14 cellular contexts compared by ENCODE assay signal in the genomic region with DNA sequence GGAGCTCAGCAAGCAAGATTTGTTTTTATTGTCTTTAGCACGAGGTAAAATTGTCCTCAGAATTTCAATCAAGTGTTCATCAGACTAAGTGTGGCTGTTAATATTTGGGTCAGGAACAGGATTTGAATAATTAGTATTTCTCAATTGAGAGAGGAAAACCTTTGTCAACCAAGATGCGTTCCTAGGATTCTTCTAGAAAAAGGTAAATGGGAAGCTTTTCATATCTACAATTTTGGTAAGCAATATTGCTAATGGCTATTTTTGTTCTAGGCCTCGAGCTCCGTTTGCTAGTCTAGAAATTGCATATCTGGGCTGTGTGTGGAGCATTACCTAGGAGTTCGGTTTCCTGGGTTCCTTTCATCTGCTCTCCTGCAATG. TPM values are rescaled to one million over a fixed set of nuclear protein-coding genes. Genes with fewer than 3 reads are reported as not detected.
DNase-seq lines count a peak whose midpoint lies in the region; ATAC-seq and TF ChIP-seq lines count a peak whose summit lies in the region.
"Had no signal": no experiment of that assay in that cellular context is flagged by ENCODE, and none has a peak within 500 bp of the region (broad histone marks: within the 10 kb centered on the region; RNA-seq: fewer than 3 reads in every experiment).

No MANE protein-coding gene starts in this region.

- H3K27me3 ChIP-seq in adipocyte (replicated peaks; ENCODE audit: control insufficient read depth, insufficient read depth, low read length) (no peaks in the 10 kb centered on the region), thoracic aorta (replicated peaks; ENCODE audit: insufficient read depth) (no peaks in the 10 kb centered on the region)

- H3K4me1 ChIP-seq in adipocyte (ENCODE audit: control insufficient read depth, insufficient read depth, low read length) = peaks cover 62% of the 10 kb centered on the region
- peaks cover 29 to 36% of the 10 kb centered on the region in 2 donors for H3K4me1 ChIP-seq in thoracic aorta (ENCODE audit: control insufficient read depth in 1 of 2, low read depth in 2 of 2)

- no peak for ATAC-seq in activated T-cell treated with anti-CD3 and anti-CD28 coated beads, Interleukin-2, amount 50 U/mL, for 72 hours (replicated peaks in 1 of 2)
- ATAC-seq in activated T-cell treated with anti-CD3 and anti-CD28 coated beads, Interleukin-2, amount 50 U/mL, for 4 hours = no peak
- ATAC-seq in memory B cell (ENCODE audit: low read depth) = no peak
- no peak for ATAC-seq in thoracic aorta (ENCODE audit: insufficient number of reproducible peaks, low FRiP score, low read depth)
- no peak for ATAC-seq in GM19397 (IDR thresholded peaks at IDR 0.05; ENCODE audit: unreplicated experiment)

- DNase-seq in activated T-cell treated with anti-CD3 and anti-CD28 coated beads, Interleukin-2, amount 50 U/mL, for 72 hours = no peak
- no peak for DNase-seq in activated T-cell treated with anti-CD3 and anti-CD28 coated beads, Interleukin-2, amount 50 U/mL, for 4 hours
- no peak for DNase-seq in adipocyte (ENCODE audit: low read depth)
- no peak for DNase-seq in memory B cell (ENCODE audit: low spot score in 2 of 2)
- no peak for DNase-seq in thoracic aorta (ENCODE audit: low spot score)
- no peak for DNase-seq in NCI-H1436 (lab: John Stamatoyannopoulos, UW)
- no peak for DNase-seq in effector CD4-positive, alpha-beta T cell
- DNase-seq: GF-D8; GOT3; Karpas-422; stimulated activated CD4-positive, alpha-beta T cell treated with anti-CD3 and anti-CD28 coated beads, Interleukin-15, amount 100 ng/mL, for 24 hours; stimulated activated naive CD4-positive, alpha-beta T cell; SW 1271 had no signal

- peak overlapping the region; percentile 35 for H3K9ac ChIP-seq in adipocyte (ENCODE audit: low read length)

- H3K36me3 ChIP-seq in adipocyte (ENCODE audit: control insufficient read depth, insufficient read depth, low read length, severe bottlenecking) (peaks cover 39% of the 10 kb centered on the region), thoracic aorta (peaks cover 22% of the 10 kb centered on the region)

- H3K27ac Mint-ChIP-seq in activated T-cell treated with anti-CD3 and anti-CD28 coated beads, Interleukin-2, amount 50 U/mL, for 72 hours = peak overlapping the region; percentile 9
- peak overlapping the region; percentile 61 for H3K27ac Mint-ChIP-seq in memory B cell

- H3K36me3 Mint-ChIP-seq in activated T-cell treated with anti-CD3 and anti-CD28 coated beads, Interleukin-2, amount 50 U/mL, for 72 hours (ENCODE audit: insufficient read depth in 2 of 2) = peaks cover 9 to 18% of the 10 kb centered on the region in 2 donors
- peaks cover 26% of the 10 kb centered on the region for H3K36me3 Mint-ChIP-seq in activated T-cell treated with anti-CD3 and anti-CD28 coated beads, Interleukin-2, amount 50 U/mL, for 4 hours (ENCODE audit: insufficient read depth)
- H3K36me3 Mint-ChIP-seq in memory B cell = peaks cover 13% of the 10 kb centered on the region

- peak overlapping the region; percentile 31 to 99 for H3K27ac ChIP-seq in thoracic aorta

- no peaks in the 10 kb centered on the region for H3K9me3 Mint-ChIP-seq in activated T-cell treated with anti-CD3 and anti-CD28 coated beads, Interleukin-2, amount 50 U/mL, for 72 hours
- no peaks in the 10 kb centered on the region for H3K9me3 Mint-ChIP-seq in activated T-cell treated with anti-CD3 and anti-CD28 coated beads, Interleukin-2, amount 50 U/mL, for 4 hours
- no peaks in the 10 kb centered on the region for H3K9me3 Mint-ChIP-seq in memory B cell

- H3K4me3 ChIP-seq in adipocyte (ENCODE audit: low read length) (no peak overlapping the region), thoracic aorta (no peak overlapping the region)

- no peak overlapping the region for H3K4me3 Mint-ChIP-seq in activated T-cell treated with anti-CD3 and anti-CD28 coated beads, Interleukin-2, amount 50 U/mL, for 72 hours
- H3K4me3 Mint-ChIP-seq in activated T-cell treated with anti-CD3 and anti-CD28 coated beads, Interleukin-2, amount 50 U/mL, for 4 hours = no peak overlapping the region
- H3K4me3 Mint-ChIP-seq in memory B cell = no peak overlapping the region

- peaks cover 65% of the 10 kb centered on the region for H3K4me1 Mint-ChIP-seq in activated T-cell treated with anti-CD3 and anti-CD28 coated beads, Interleukin-2, amount 50 U/mL, for 72 hours (ENCODE audit: low read depth)
- peaks cover 65% of the 10 kb centered on the region for H3K4me1 Mint-ChIP-seq in activated T-cell treated with anti-CD3 and anti-CD28 coated beads, Interleukin-2, amount 50 U/mL, for 4 hours (ENCODE audit: low read depth)
- peaks cover 45% of the 10 kb centered on the region for H3K4me1 Mint-ChIP-seq in memory B cell

- no peaks in the 10 kb centered on the region for H3K27me3 Mint-ChIP-seq in activated T-cell treated with anti-CD3 and anti-CD28 coated beads, Interleukin-2, amount 50 U/mL, for 72 hours (ENCODE audit: low read depth)
- H3K27me3 Mint-ChIP-seq in activated T-cell treated with anti-CD3 and anti-CD28 coated beads, Interleukin-2, amount 50 U/mL, for 4 hours (ENCODE audit: low read depth) = no peaks in the 10 kb centered on the region
- no peaks in the 10 kb centered on the region for H3K27me3 Mint-ChIP-seq in memory B cell

- H3K9me3 ChIP-seq in adipocyte (ENCODE audit: control insufficient read depth, low read length) (no peaks in the 10 kb centered on the region), thoracic aorta (no peaks in the 10 kb centered on the region)

- no peak for TF ChIP-seq CTCF in thoracic aorta (IDR thresholded peaks at IDR 0.05)

RNA-seq across cellular contexts. Expression of a gene that starts 4.1 kb away (rescaled TPM):
- 10 to 100 TPM; 19.4 to 20.0 TPM for total RNA-seq in activated T-cell treated with anti-CD3 and anti-CD28 coated beads, Interleukin-2, amount 50 U/mL, for 72 hours
- 10 to 100 TPM in 2 of 3 donors, 1 to 10 TPM in 1; 8.4 to 11.2 (median 10.4) TPM for total RNA-seq in activated T-cell treated with anti-CD3 and anti-CD28 coated beads, Interleukin-2, amount 50 U/mL, for 4 hours
- 10 to 100 TPM; 13.5 to 22.9 TPM for total RNA-seq in thoracic aorta

RNA-seq across cellular contexts. Expression of a gene that starts 42.9 kb away (rescaled TPM):
- total RNA-seq in activated T-cell treated with anti-CD3 and anti-CD28 coated beads, Interleukin-2, amount 50 U/mL, for 72 hours = 10 to 100 TPM; 64.4 to 80.2 TPM
- total RNA-seq in activated T-cell treated with anti-CD3 and anti-CD28 coated beads, Interleukin-2, amount 50 U/mL, for 4 hours = 10 to 100 TPM; 66.1 to 76.8 (median 71.8) TPM
- 10 to 100 TPM; 13.3 to 29.9 TPM for total RNA-seq in thoracic aorta
